Comparison of ENCODE assay signal across 1 cellular context in genomic region chr22:42070517-42071422, GRCh38.
TF ChIP-seq lines count a peak whose summit lies in the region.

NAGA (minus strand) TSS chr22:42070812; CDS start chr22:42070297, 515 bp downstream.

TF ChIP-seq in K562, 482 proteins besides CTCF, POLR2A, EP300 and RAD21 (continued from another document):
- no peak for TF ChIP-seq E2F8 (IDR thresholded peaks at IDR 0.05; ENCODE audit: low read depth, partially characterized antibody)
- peak; percentile 46; the same call in 1 of the 2 replicates for TF ChIP-seq BCOR (IDR thresholded peaks at IDR 0.05)
- TF ChIP-seq SMAD4 (CRISPR knock-in tag; conservative IDR thresholded peaks at IDR 0.05): peak; percentile 30
- TF ChIP-seq CREB3 (tag; conservative IDR thresholded peaks at IDR 0.05; ENCODE audit: low read depth): no peak
- 0 out of 2 replicates have a peak, but pooled peaks have one; percentile 27 for TF ChIP-seq ELF2 (CRISPR knock-in tag; IDR thresholded peaks at IDR 0.05)
- TF ChIP-seq NFE2 (IDR thresholded peaks at IDR 0.05; ENCODE audit: low read depth): no peak
- TF ChIP-seq TBP (optimal IDR thresholded peaks at IDR 0.05; ENCODE audit: low read depth, low read length): peak; percentile 79
- peak; percentile 29; the same call in 1 of the 2 replicates for TF ChIP-seq ZBTB2 (IDR thresholded peaks at IDR 0.05)
- no peak for TF ChIP-seq ZBTB49 (CRISPR knock-in tag; IDR thresholded peaks at IDR 0.05; ENCODE audit: borderline replicate concordance)
- TF ChIP-seq RNF219 (CRISPR knock-in tag; IDR thresholded peaks at IDR 0.05): no peak
- TF ChIP-seq RBM14 (IDR thresholded peaks at IDR 0.05; ENCODE audit: borderline replicate concordance, insufficient read depth, low read depth, low read length): no peak
- peak; percentile 96; the same call in 1 of the 2 replicates for TF ChIP-seq ESRRA (IDR thresholded peaks at IDR 0.05; ENCODE audit: borderline replicate concordance, low read depth)
- TF ChIP-seq MXD1 (CRISPR knock-in tag; IDR thresholded peaks at IDR 0.05; ENCODE audit: borderline replicate concordance, poor library complexity, severe bottlenecking): no peak
- TF ChIP-seq ZNF740 (CRISPR knock-in tag; IDR thresholded peaks at IDR 0.05): no peak
- TF ChIP-seq ZNF740 (tag; IDR thresholded peaks at IDR 0.05): no peak
- TF ChIP-seq PHF20 (IDR thresholded peaks at IDR 0.05; ENCODE audit: partially characterized antibody): peak; percentile 43
- no peak for TF ChIP-seq ZSCAN29 (IDR thresholded peaks at IDR 0.05)
- TF ChIP-seq GABPB1 (CRISPR knock-in tag; IDR thresholded peaks at IDR 0.05): peak; percentile 71
